In the genomic region with DNA sequence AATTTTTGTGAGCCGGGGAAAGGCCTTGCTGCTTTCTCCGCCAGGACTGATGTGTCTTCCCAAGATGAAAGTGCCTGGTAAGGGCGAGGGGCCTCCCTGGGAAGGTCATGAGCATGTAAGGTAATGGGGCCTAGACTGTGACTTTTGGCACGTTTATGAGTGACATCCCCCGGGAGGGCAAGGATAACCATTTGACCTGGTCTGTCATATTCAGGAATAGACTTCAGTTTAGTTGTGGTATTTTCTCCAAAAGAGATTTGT, we compare ENCODE assay signal across 8 cellular contexts. TPM values are rescaled to one million over a fixed set of nuclear protein-coding genes. Genes with fewer than 3 reads are reported as not detected.
DNase-seq lines count a peak whose midpoint lies in the region; TF ChIP-seq lines count a peak whose summit lies in the region.

No MANE protein-coding gene starts in this region.

- no peaks in the 10 kb centered on the region for H3K27me3 ChIP-seq in spleen (replicated peaks in 1 of 7)

- no peaks in the 10 kb centered on the region for H3K27me3 Mint-ChIP-seq in activated T-cell treated with anti-CD3 and anti-CD28 coated beads, Interleukin-2, amount 50 U/mL, for 24 hours

- H3K4me3 ChIP-seq in iPS-18c (ENCODE audit: insufficient read depth, low read depth, low read length): peak overlapping the region; percentile 94
- peak overlapping the region; percentile 75 to 100 (median 90) for H3K4me3 ChIP-seq in spleen

- peak overlapping the region; percentile 19 for H3K27ac ChIP-seq in adipose tissue (ENCODE audit: low read depth, low read length)
- peak overlapping the region; percentile 83 to 100 (median 98) for H3K27ac ChIP-seq in spleen

- no peak for TF ChIP-seq POLR2A in spleen (IDR thresholded peaks at IDR 0.05)

- H3K27ac Mint-ChIP-seq in activated T-cell treated with anti-CD3 and anti-CD28 coated beads, Interleukin-2, amount 50 U/mL, for 24 hours: peak overlapping the region; percentile 99

- H3K4me1 Mint-ChIP-seq in activated T-cell treated with anti-CD3 and anti-CD28 coated beads, Interleukin-2, amount 50 U/mL, for 24 hours (ENCODE audit: low read depth): peaks cover 32% of the 10 kb centered on the region

- peaks cover 53% of the 10 kb centered on the region for H3K36me3 Mint-ChIP-seq in activated T-cell treated with anti-CD3 and anti-CD28 coated beads, Interleukin-2, amount 50 U/mL, for 24 hours (ENCODE audit: low read depth)

- intact Hi-C loops in spleen (cut with DNase I; ENCODE audit: low total_unique reads): no loop called here

- H3K4me1 ChIP-seq in spleen: peaks cover 38 to 73% (median 47%) of the 10 kb centered on the region in 6 donors

- DNase-seq in activated T-cell treated with anti-CD3 and anti-CD28 coated beads, Interleukin-2, amount 50 U/mL, for 24 hours: no peak
- no peak for DNase-seq in activated T-cell treated with anti-CD3 and anti-CD28 coated beads, Interleukin-2, amount 50 U/mL, for 1 hour
- DNase-seq in M059J (ENCODE audit: low read depth): peak; percentile 29
- DNase-seq in spleen: no peak
- DNase-seq in activated gamma-delta T cell treated with Interleukin-2 at 50 U/mL for 16 hours: no peak
- no peak for DNase-seq in GOT3 (lab: John Stamatoyannopoulos, UW)

- no peaks in the 10 kb centered on the region for H3K9me3 Mint-ChIP-seq in activated T-cell treated with anti-CD3 and anti-CD28 coated beads, Interleukin-2, amount 50 U/mL, for 24 hours

- peak overlapping the region; percentile 98 for H3K4me3 Mint-ChIP-seq in activated T-cell treated with anti-CD3 and anti-CD28 coated beads, Interleukin-2, amount 50 U/mL, for 24 hours

- H3K9me3 ChIP-seq in iPS-18c (ENCODE audit: control insufficient read depth, insufficient read depth, low read length): peaks cover 2% of the 10 kb centered on the region
- H3K9me3 ChIP-seq in spleen: no peaks in the 10 kb centered on the region

- TF ChIP-seq CTCF in spleen (IDR thresholded peaks at IDR 0.05 in 8 of 11, conservative IDR thresholded peaks at IDR 0.05 in 3 of 11): no peak

- H3K36me3 ChIP-seq in spleen: peaks cover 0 to 10% (median 0%) of the 10 kb centered on the region in 6 donors

- WGBS in adipose tissue, 3 donors: 1 to 2% (median 2%) methylated on average over 5 of the region's 5 CpGs
- 0 to 8% (median 3%) methylated on average over 5 of the region's 5 CpGs for WGBS in spleen, 5 donors

RNA-seq across cellular contexts. Expression of a gene that starts 0.6 kb away (rescaled TPM):
- total RNA-seq in M059J (2014; rRNA removed; shearing (Covaris generic)): 375 and 380 TPM in 2 replicates
- 100 to 1,000 TPM; 280 to 403 (median 372) TPM for polyA plus RNA-seq in adipose tissue
- total RNA-seq in spleen: 100 to 1,000 TPM; 252 to 420 (median 279) TPM
- polyA plus RNA-seq in spleen: 100 to 1,000 TPM; 301 to 360 (median 324) TPM

RNA-seq across cellular contexts. Expression of a gene that starts 23.5 kb away (rescaled TPM):
- 34.9 and 70.7 TPM in 2 replicates for total RNA-seq in M059J (2014; rRNA removed; shearing (Covaris generic))
- polyA plus RNA-seq in adipose tissue (10 to 100 TPM; 14.7 to 30.9 (median 23.5) TPM), spleen (10 to 100 TPM; 22.2 to 29.8 (median 25.2) TPM)
- total RNA-seq in spleen: 10 to 100 TPM; 21.4 to 33.8 (median 30.0) TPM
